ENCODE assay signal across 16 cellular contexts in genomic region chr6:127273499-127273898, GRCh38. TPM values are rescaled to one million over a fixed set of nuclear protein-coding genes. Genes with fewer than 3 reads are reported as not detected.
DNase-seq lines count a peak whose midpoint lies in the region; ATAC-seq, FAIRE-seq and TF ChIP-seq lines count a peak whose summit lies in the region.
"Had no signal": no experiment of that assay in that cellular context is flagged by ENCODE, and none has a peak within 500 bp of the region (broad histone marks: within the 10 kb centered on the region; RNA-seq: fewer than 3 reads in every experiment).

No MANE protein-coding gene starts in this region.

- H3K27me3 ChIP-seq in HepG2 (ENCODE audit: control insufficient read depth in 1 of 2, insufficient read depth in 2 of 2, low read length in 2 of 2) (no peaks in the 10 kb centered on the region), right lobe of liver (no peaks in the 10 kb centered on the region), K562 (ENCODE audit: control insufficient read depth in 2 of 2, insufficient read depth in 2 of 2, low read length in 2 of 2) (no peaks in the 10 kb centered on the region), pancreas (no peaks in the 10 kb centered on the region)
- H3K27me3 ChIP-seq: BLaER1 treated with 17β-estradiol and CSF1 and Interleukin-3, amounts not matched to agents 10 nM and 100 nM had no signal

- 94% methylated on average over 2 of the region's 2 CpGs for WGBS in HepG2 (ENCODE audit: low lambda C conversion rate)
- 86% methylated on average over 2 of the region's 2 CpGs for WGBS in right lobe of liver (ENCODE audit: insufficient coverage, low coverage, low lambda C conversion rate, missing lambda C conversion rate)
- 82% methylated on average over 2 of the region's 2 CpGs for WGBS in K562 (ENCODE audit: insufficient coverage, low coverage, missing lambda C conversion rate)
- WGBS in pancreas, 2 donors = 91 to 94% methylated on average over 2 of the region's 2 CpGs

- H3K4me1 ChIP-seq in HepG2 (ENCODE audit: insufficient read depth, low read length) (peaks cover 36% of the 10 kb centered on the region), right lobe of liver (peaks cover 0 to 43% (median 12%) of the 10 kb centered on the region in 4 donors), K562 (replicated peaks in 1 of 2; ENCODE audit: control insufficient read depth in 2 of 2, insufficient read depth in 2 of 2, low read length in 2 of 2) (peaks cover 4 to 18% of the 10 kb centered on the region in 2 experiments; a peak in 4 of 5 replicates), pancreas (peaks cover 0 to 29% (median 21%) of the 10 kb centered on the region in 3 donors)

- no peak for DNase-seq in HepG2 (ENCODE audit: low spot score)
- no peak for DNase-seq in right lobe of liver
- no peak for DNase-seq in K562 (ENCODE audit: extremely low read depth in 1 of 4, low spot score in 3 of 4)
- no peak for DNase-seq in pancreas
- DNase-seq in effector memory CD8-positive, alpha-beta T cell = no peak
- no peak for DNase-seq in activated T-helper 1 cell treated with anti-CD3 and anti-CD28 coated beads, Interleukin-12 subunit alpha, Interleukin-12 subunit beta, Interleukin-2, Interleukin-4 antibody, amounts not matched to agents 30 ng/mL and 10 ng/mL and 1 ng/mL, durations not matched to agents 14 hours and 24 hours and 36 hours (ENCODE audit: low spot score)
- DNase-seq: Calu3; CD8-positive, alpha-beta T cell; GF-D8; GM23248 had no signal

- H3K36me3 ChIP-seq in HepG2 (replicated peaks in 1 of 2; ENCODE audit: control insufficient read depth in 1 of 2, insufficient read depth in 2 of 2, low read length in 2 of 2) (no peaks in the 10 kb centered on the region; a peak in 1 of 5 replicates), right lobe of liver (no peaks in the 10 kb centered on the region), K562 (ENCODE audit: control insufficient read depth, insufficient read depth, low read length) (no peaks in the 10 kb centered on the region), pancreas (no peaks in the 10 kb centered on the region)

- H3K4me2 ChIP-seq in HepG2 (ENCODE audit: low read depth, low read length) = no peak overlapping the region
- H3K4me2 ChIP-seq in K562 (ENCODE audit: insufficient read depth, low read length) = no peak overlapping the region

- H3K27me3 Mint-ChIP-seq in effector memory CD8-positive, alpha-beta T cell = no peaks in the 10 kb centered on the region
- H3K27me3 Mint-ChIP-seq in activated T-helper 1 cell treated with anti-CD3 and anti-CD28 coated beads, Interleukin-12 subunit alpha, Interleukin-12 subunit beta, Interleukin-2, Interleukin-4 antibody, amounts not matched to agents 30 ng/mL and 10 ng/mL and 1 ng/mL, durations not matched to agents 14 hours and 24 hours and 36 hours (ENCODE audit: insufficient read depth) = no peaks in the 10 kb centered on the region
- H3K27me3 Mint-ChIP-seq: B cell, IgD-negative memory B cell had no signal

- H3K9ac ChIP-seq in HepG2 (ENCODE audit: insufficient read depth, low read depth, low read length) (no peak overlapping the region), K562 (ENCODE audit: insufficient read depth in 1 of 2, low read depth in 2 of 2, low read length in 2 of 2) (no peak overlapping the region)
- H3K9ac ChIP-seq: BLaER1 treated with 17β-estradiol and CSF1 and Interleukin-3, amounts not matched to agents 10 nM and 100 nM; GM23248 had no signal

- H3K79me2 ChIP-seq in HepG2 (ENCODE audit: insufficient read depth, low read length) (peaks cover 64% of the 10 kb centered on the region), K562 (ENCODE audit: control insufficient read depth, insufficient read depth, low read length) (peaks cover 77% of the 10 kb centered on the region)

- intact Hi-C loops in HepG2 (cut with micrococcal nuclease; ENCODE audit: unreplicated experiment) (no loop called here), right lobe of liver (cut with DNase I) (no loop called here), K562 (cut with micrococcal nuclease) (no loop called here), pancreas (cut with DNase I) (no loop called here)
- intact Hi-C loops in activated T-helper 1 cell treated with anti-CD3 and anti-CD28 coated beads, Interleukin-12 subunit alpha, Interleukin-12 subunit beta, Interleukin-2, Interleukin-4 antibody, amounts not matched to agents 30 ng/mL and 10 ng/mL and 1 ng/mL, durations not matched to agents 14 hours and 24 hours and 36 hours (cut with micrococcal nuclease) = no loop called here

- BruUV-seq in HepG2 (replicated peaks; lab: Mats Ljungman, UMichigan) = no TSS peak
- BruUV-seq in K562 (replicated peaks; lab: Mats Ljungman, UMichigan) = no TSS peak

- H3K4me1 Mint-ChIP-seq in effector memory CD8-positive, alpha-beta T cell (ENCODE audit: low read depth in 2 of 2) = peaks cover 18 to 39% of the 10 kb centered on the region in 2 donors
- peaks cover 26% of the 10 kb centered on the region for H3K4me1 Mint-ChIP-seq in activated T-helper 1 cell treated with anti-CD3 and anti-CD28 coated beads, Interleukin-12 subunit alpha, Interleukin-12 subunit beta, Interleukin-2, Interleukin-4 antibody, amounts not matched to agents 30 ng/mL and 10 ng/mL and 1 ng/mL, durations not matched to agents 14 hours and 24 hours and 36 hours (ENCODE audit: low read depth)

- H3K9me1 ChIP-seq in K562 (ENCODE audit: control insufficient read depth, insufficient read depth, low read length) = no peaks in the 10 kb centered on the region

- no peak for TF ChIP-seq POLR2A in HepG2 (IDR thresholded peaks at IDR 0.05; ENCODE audit: insufficient read depth in 1 of 2, low read depth in 2 of 2, low read length in 2 of 2)
- TF ChIP-seq POLR2A in right lobe of liver (IDR thresholded peaks at IDR 0.05) = no peak
- TF ChIP-seq POLR2A in K562 (conservative IDR thresholded peaks at IDR 0.05) = no peak

- no peak overlapping the region for H3K4me3 Mint-ChIP-seq in effector memory CD8-positive, alpha-beta T cell
- no peak overlapping the region for H3K4me3 Mint-ChIP-seq in activated T-helper 1 cell treated with anti-CD3 and anti-CD28 coated beads, Interleukin-12 subunit alpha, Interleukin-12 subunit beta, Interleukin-2, Interleukin-4 antibody, amounts not matched to agents 30 ng/mL and 10 ng/mL and 1 ng/mL, durations not matched to agents 14 hours and 24 hours and 36 hours
- H3K4me3 Mint-ChIP-seq: B cell; CD8-positive, alpha-beta T cell; IgD-negative memory B cell had no signal

- no peaks in the 10 kb centered on the region for H3K36me3 Mint-ChIP-seq in effector memory CD8-positive, alpha-beta T cell (ENCODE audit: insufficient read depth)
- peaks cover 4% of the 10 kb centered on the region for H3K36me3 Mint-ChIP-seq in activated T-helper 1 cell treated with anti-CD3 and anti-CD28 coated beads, Interleukin-12 subunit alpha, Interleukin-12 subunit beta, Interleukin-2, Interleukin-4 antibody, amounts not matched to agents 30 ng/mL and 10 ng/mL and 1 ng/mL, durations not matched to agents 14 hours and 24 hours and 36 hours (ENCODE audit: low read depth)
- H3K36me3 Mint-ChIP-seq: CD8-positive, alpha-beta T cell; IgD-negative memory B cell had no signal

- H3K4me3 ChIP-seq in HepG2 (replicated peaks in 1 of 3; ENCODE audit: insufficient read depth in 1 of 3, low read depth in 2 of 3, low read length in 3 of 3) = no peak overlapping the region
- no peak overlapping the region for H3K4me3 ChIP-seq in right lobe of liver
- no peak overlapping the region for H3K4me3 ChIP-seq in K562
- H3K4me3 ChIP-seq in pancreas = no peak overlapping the region
- H3K4me3 ChIP-seq: BLaER1 treated with 17β-estradiol and CSF1 and Interleukin-3, amounts not matched to agents 10 nM and 100 nM; GM23248 had no signal

- TF ChIP-seq CTCF in HepG2 (CRISPR knock-in tag; IDR thresholded peaks at IDR 0.05) = no peak
- TF ChIP-seq CTCF in right lobe of liver (IDR thresholded peaks at IDR 0.05) = no peak
- TF ChIP-seq CTCF in K562 (IDR thresholded peaks at IDR 0.05 in 2 of 3, conservative IDR thresholded peaks at IDR 0.05 in 1 of 3; ENCODE audit: insufficient read depth in 2 of 3, low read depth in 1 of 3, low read length in 3 of 3) = no peak
- TF ChIP-seq CTCF in pancreas (IDR thresholded peaks at IDR 0.05) = no peak

- H4K20me1 ChIP-seq in HepG2 (ENCODE audit: insufficient read depth, low read length) = peaks cover 31% of the 10 kb centered on the region; the same call in 1 of the 2 replicates
- no peaks in the 10 kb centered on the region; the same call in 1 of the 2 replicates for H4K20me1 ChIP-seq in K562 (replicated peaks; ENCODE audit: control insufficient read depth, insufficient read depth, low read length)

- H3K27ac Mint-ChIP-seq in effector memory CD8-positive, alpha-beta T cell = peak overlapping the region in 1 of 2 donors; percentile 14
- no peak overlapping the region for H3K27ac Mint-ChIP-seq in activated T-helper 1 cell treated with anti-CD3 and anti-CD28 coated beads, Interleukin-12 subunit alpha, Interleukin-12 subunit beta, Interleukin-2, Interleukin-4 antibody, amounts not matched to agents 30 ng/mL and 10 ng/mL and 1 ng/mL, durations not matched to agents 14 hours and 24 hours and 36 hours
- H3K27ac Mint-ChIP-seq: B cell; CD8-positive, alpha-beta T cell; IgD-negative memory B cell had no signal

- no peak for TF ChIP-seq EP300 in HepG2 (IDR thresholded peaks at IDR 0.05; ENCODE audit: low read depth in 2 of 2, low read length in 2 of 2)
- no peak for TF ChIP-seq EP300 in HepG2 (CRISPR knock-in tag; IDR thresholded peaks at IDR 0.05; ENCODE audit: borderline replicate concordance)
- TF ChIP-seq EP300 in K562 (IDR thresholded peaks at IDR 0.05; ENCODE audit: low read length) = no peak

- H3K27ac ChIP-seq in HepG2 (ENCODE audit: extremely low read length, insufficient read depth, low read length) (no peak overlapping the region), right lobe of liver (no peak overlapping the region), K562 (ENCODE audit: extremely low read depth, low read depth, low read length) (no peak overlapping the region), pancreas (no peak overlapping the region)
- H3K27ac ChIP-seq: BLaER1 treated with 17β-estradiol and CSF1 and Interleukin-3, amounts not matched to agents 10 nM and 100 nM; GM23248 had no signal

- CTCF ChIA-PET in HepG2 (lab: Yijun Ruan, JAX; ENCODE audit: low intra/inter-chr PET ratio, low total read pairs) (no interaction called here), K562 (lab: Yijun Ruan, JAX; ENCODE audit: low intra/inter-chr PET ratio) (no interaction called here)

- POLR2A ChIA-PET in HepG2 (lab: Yijun Ruan, JAX) (no interaction called here), K562 (lab: Yijun Ruan, JAX) (no interaction called here)

- H3K9me3 ChIP-seq in HepG2 (ENCODE audit: low read length) (no peaks in the 10 kb centered on the region), right lobe of liver (no peaks in the 10 kb centered on the region), K562 (replicated peaks; ENCODE audit: control insufficient read depth, insufficient read depth, low read depth, low read length) (no peaks in the 10 kb centered on the region), pancreas (no peaks in the 10 kb centered on the region)
- H3K9me3 ChIP-seq: BLaER1 treated with 17β-estradiol and CSF1 and Interleukin-3, amounts not matched to agents 10 nM and 100 nM had no signal

- no peak for TF ChIP-seq RAD21 in HepG2 (CRISPR knock-in tag; IDR thresholded peaks at IDR 0.05)
- no peak for TF ChIP-seq RAD21 in K562 (CRISPR knock-in tag; conservative IDR thresholded peaks at IDR 0.05 in 1 of 2, IDR thresholded peaks at IDR 0.05 in 1 of 2)

- FAIRE-seq in HepG2 (lab: Jason Lieb, UNC) (no peak), K562 (lab: Jason Lieb, UNC) (no peak), pancreas (lab: Jason Lieb, UNC) (peak; percentile 20)
- FAIRE-seq: H54 had no signal

- in situ Hi-C loops in HepG2 (cut with HindIII; ENCODE audit: extremely low pct_ligation_motif_present, low pct_unique_long_range_greater_than_20kb) (no loop called here), K562 (cut with MboI) (loop anchor here (10.0 kb wide), 1 partner anchor 1489 kb away; no protein-coding TSS in a partner anchor)

- H3K9me3 Mint-ChIP-seq in effector memory CD8-positive, alpha-beta T cell = no peaks in the 10 kb centered on the region
- H3K9me3 Mint-ChIP-seq in activated T-helper 1 cell treated with anti-CD3 and anti-CD28 coated beads, Interleukin-12 subunit alpha, Interleukin-12 subunit beta, Interleukin-2, Interleukin-4 antibody, amounts not matched to agents 30 ng/mL and 10 ng/mL and 1 ng/mL, durations not matched to agents 14 hours and 24 hours and 36 hours = no peaks in the 10 kb centered on the region
- H3K9me3 Mint-ChIP-seq: CD8-positive, alpha-beta T cell; IgD-negative memory B cell had no signal

- ATAC-seq in HepG2 = no peak
- no peak for ATAC-seq in right lobe of liver
- ATAC-seq in K562 = no peak
- ATAC-seq in pancreas = no peak
- ATAC-seq in effector memory CD8-positive, alpha-beta T cell (replicated peaks) = no peak
- no peak for ATAC-seq in GM18858 (IDR thresholded peaks at IDR 0.05; ENCODE audit: unreplicated experiment)
- ATAC-seq: CD8-positive, alpha-beta T cell; HCT116 had no signal

- H2AFZ ChIP-seq in HepG2 (ENCODE audit: low read length) = no peak overlapping the region
- no peak overlapping the region for H2AFZ ChIP-seq in K562 (ENCODE audit: low read depth, low read length)
- H2AFZ ChIP-seq: GM23248 had no signal

RNA-seq across cellular contexts. Expression of gene RNF146, which starts 6.8 kb away (rescaled TPM):
- total RNA-seq in HepG2 (2016; rRNA removed; fragmentation: Illumina TruSeq; extraction: Trizol) (18.8 and 22.2 TPM in 2 replicates), right lobe of liver (10 to 100 TPM; 12.8 to 19.5 (median 14.9) TPM), K562 (2014; rRNA removed) (15.0 and 16.2 TPM in 2 replicates), K562 (2014; rRNA removed; fragmentation: Illumina TruSeq; extraction: Trizol) (17.8 and 18.6 TPM in 2 replicates), K562 (2015; rRNA removed; fragmentation: Illumina TruSeq; extraction: Trizol) (17.7 and 19.8 TPM in 2 replicates), K562 (2021) (13.1 and 15.4 TPM in 2 replicates), pancreas (10 to 100 TPM in 4 of 6 donors, 1 to 10 TPM in 2; 8.7 to 24.7 (median 13.1) TPM)
- total RNA-seq in HepG2 (2016; cell fraction: cytosol; rRNA removed; fragmentation: Illumina TruSeq; extraction: Trizol; ENCODE audit: low read depth) = 4.7 and 5.0 TPM in 2 replicates
- total RNA-seq in HepG2 (2016; cell fraction: insoluble cytoplasmic fraction; rRNA removed; fragmentation: Illumina TruSeq; extraction: Trizol) = 19.1 and 22.6 TPM in 2 replicates
- total RNA-seq in HepG2 (2016; cell fraction: membrane; rRNA removed; fragmentation: Illumina TruSeq; extraction: Trizol) = 10.8 and 12.9 TPM in 2 replicates
- 32.3 and 33.0 TPM in 2 replicates for total RNA-seq in HepG2 (2016; cell fraction: nucleus; rRNA removed; fragmentation: Illumina TruSeq; extraction: Trizol)
- polyA plus RNA-seq in HepG2 (2011; rRNA removed) (27.6 and 28.1 TPM in 2 replicates), K562 (2011; rRNA removed) (30.2 and 30.5 TPM in 2 replicates), K562 (2014; fragmentation: Illumina TruSeq; extraction: Trizol) (14.5 and 17.5 TPM in 2 replicates), K562 (2014; fragmentation: Nextera tagmentation; extraction: Ambion mirVana) (10 to 100 TPM in 1 of 2 experiments, 1 to 10 TPM in 1; 8.4 to 14.7 TPM), K562 (2014; rRNA removed) (20.2 and 21.4 TPM in 2 replicates), pancreas (10 to 100 TPM; 17.0 to 28.6 TPM)
- polyA plus RNA-seq in HepG2 (2011; cell fraction: cytosol; rRNA removed) = 9.8 and 15.1 TPM in 2 replicates
- polyA plus RNA-seq in HepG2 (2011; cell fraction: nucleus; rRNA removed) = 43.6 and 59.3 TPM in 2 replicates
- 23.1 and 25.4 TPM in 2 replicates for polyA plus RNA-seq in HepG2 (2012)
- 1.9 and 2.4 TPM in 2 replicates for polyA plus RNA-seq in HepG2 (2016; cell fraction: cytosol; fragmentation: Illumina TruSeq; extraction: Trizol; ENCODE audit: low read depth)
- polyA plus RNA-seq in HepG2 (2016; cell fraction: insoluble cytoplasmic fraction; fragmentation: Illumina TruSeq; extraction: Trizol; ENCODE audit: low read depth) = 24.7 and 26.9 TPM in 2 replicates
- 6.4 and 7.8 TPM in 2 replicates for polyA plus RNA-seq in HepG2 (2016; cell fraction: membrane; fragmentation: Illumina TruSeq; extraction: Trizol; ENCODE audit: low read depth)
- 45.3 and 49.8 TPM in 2 replicates for polyA plus RNA-seq in HepG2 (2016; cell fraction: nucleus; fragmentation: Illumina TruSeq; extraction: Trizol; ENCODE audit: insufficient read depth, low read depth)
- 8.2 and 13.6 TPM in 2 replicates for polyA minus RNA-seq in HepG2 (2011; rRNA and poly(A)+ RNA removed; ENCODE audit: low replicate concordance)
- 13.3 and 13.5 TPM in 2 replicates for polyA minus RNA-seq in HepG2 (2011; cell fraction: cytosol; rRNA and poly(A)+ RNA removed)
- polyA minus RNA-seq in HepG2 (2011; cell fraction: nucleus; rRNA and poly(A)+ RNA removed) = 60.1 and 87.3 TPM in 2 replicates
- total RNA-seq in K562 (2011; cell fraction: chromatin; rRNA removed; ENCODE audit: low replicate concordance) = 16.8 and 55.6 TPM in 2 replicates
- 8.3 and 12.8 TPM in 2 replicates for total RNA-seq in K562 (2011; cell fraction: nucleolus; rRNA removed)
- 27.6 and 30.7 TPM in 2 replicates for total RNA-seq in K562 (2011; cell fraction: nucleoplasm; rRNA removed)
- 6.7 and 14.4 TPM in 2 replicates for polyA plus RNA-seq in K562 (2011; cell fraction: cytosol; rRNA removed)
- 44.3 and 58.3 TPM in 2 replicates for polyA plus RNA-seq in K562 (2011; cell fraction: nucleus; rRNA removed)
- 16.7 and 17.2 TPM in 2 replicates for polyA plus RNA-seq in K562 (2012)
- 25.3 and 33.9 TPM in 2 replicates for polyA minus RNA-seq in K562 (2011; rRNA and poly(A)+ RNA removed)
- polyA minus RNA-seq in K562 (2011; cell fraction: cytosol; rRNA and poly(A)+ RNA removed) = 8.8 and 9.2 TPM in 2 replicates
- 32.4 and 56.0 TPM in 2 replicates for polyA minus RNA-seq in K562 (2011; cell fraction: nucleus; rRNA and poly(A)+ RNA removed)
- 18.3 and 20.5 TPM in 2 replicates for total RNA-seq in activated T-helper 1 cell treated with anti-CD3 and anti-CD28 coated beads, Interleukin-12 subunit alpha, Interleukin-12 subunit beta, Interleukin-2, Interleukin-4 antibody, amounts not matched to agents 30 ng/mL and 10 ng/mL and 1 ng/mL, durations not matched to agents 14 hours and 24 hours and 36 hours
